ENCODE assay signal across 3 cellular contexts in the genomic region with DNA sequence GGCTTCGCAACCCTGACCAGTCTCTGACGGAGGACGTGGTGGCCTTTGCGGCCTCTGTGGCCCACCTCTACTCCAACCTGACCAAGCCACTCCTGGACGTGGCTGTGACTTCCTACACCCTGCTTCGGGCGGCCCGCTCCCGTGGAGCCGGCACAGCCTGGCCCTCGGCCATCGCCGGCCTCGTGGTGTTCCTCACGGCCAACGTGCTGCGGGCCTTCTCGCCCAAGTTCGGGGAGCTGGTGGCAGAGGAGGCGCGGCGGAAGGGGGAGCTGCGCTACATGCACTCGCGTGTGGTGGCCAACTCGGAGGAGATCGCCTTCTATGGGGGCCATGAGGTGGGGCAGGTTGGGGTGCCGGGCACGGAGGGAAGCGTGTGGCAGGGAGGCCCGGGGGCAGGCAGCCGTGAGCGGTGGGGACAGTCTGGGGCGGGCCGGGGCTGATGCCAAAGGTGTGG.
TF ChIP-seq lines count a peak whose summit lies in the region.

No MANE protein-coding gene starts in this region.

TF ChIP-seq in SK-N-SH, 30 proteins besides CTCF, POLR2A, EP300 and RAD21:
- TF ChIP-seq, protein P1, sequence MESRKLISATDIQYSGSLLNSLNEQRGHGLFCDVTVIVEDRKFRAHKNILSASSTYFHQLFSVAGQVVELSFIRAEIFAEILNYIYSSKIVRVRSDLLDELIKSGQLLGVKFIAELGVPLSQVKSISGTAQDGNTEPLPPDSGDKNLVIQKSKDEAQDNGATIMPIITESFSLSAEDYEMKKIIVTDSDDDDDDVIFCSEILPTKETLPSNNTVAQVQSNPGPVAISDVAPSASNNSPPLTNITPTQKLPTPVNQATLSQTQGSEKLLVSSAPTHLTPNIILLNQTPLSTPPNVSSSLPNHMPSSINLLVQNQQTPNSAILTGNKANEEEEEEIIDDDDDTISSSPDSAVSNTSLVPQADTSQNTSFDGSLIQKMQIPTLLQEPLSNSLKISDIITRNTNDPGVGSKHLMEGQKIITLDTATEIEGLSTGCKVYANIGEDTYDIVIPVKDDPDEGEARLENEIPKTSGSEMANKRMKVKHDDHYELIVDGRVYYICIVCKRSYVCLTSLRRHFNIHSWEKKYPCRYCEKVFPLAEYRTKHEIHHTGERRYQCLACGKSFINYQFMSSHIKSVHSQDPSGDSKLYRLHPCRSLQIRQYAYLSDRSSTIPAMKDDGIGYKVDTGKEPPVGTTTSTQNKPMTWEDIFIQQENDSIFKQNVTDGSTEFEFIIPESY (IDR thresholded peaks at IDR 0.05; ENCODE audit: borderline replicate concordance, low read depth), result no peak
- TF ChIP-seq TAF1 (IDR thresholded peaks at IDR 0.05; ENCODE audit: borderline replicate concordance, low read depth, low read length) (no peak), FOXM1 (IDR thresholded peaks at IDR 0.05; ENCODE audit: low read depth) (no peak), RXRA (IDR thresholded peaks at IDR 0.05; ENCODE audit: borderline replicate concordance, low read depth) (no peak), ELF1 (IDR thresholded peaks at IDR 0.05) (no peak), YY1 (IDR thresholded peaks at IDR 0.05; ENCODE audit: low read depth) (no peak), MEF2A (IDR thresholded peaks at IDR 0.05; ENCODE audit: borderline replicate concordance, low read depth) (no peak), JUND (IDR thresholded peaks at IDR 0.05) (no peak)
- TF ChIP-seq, protein P2, sequence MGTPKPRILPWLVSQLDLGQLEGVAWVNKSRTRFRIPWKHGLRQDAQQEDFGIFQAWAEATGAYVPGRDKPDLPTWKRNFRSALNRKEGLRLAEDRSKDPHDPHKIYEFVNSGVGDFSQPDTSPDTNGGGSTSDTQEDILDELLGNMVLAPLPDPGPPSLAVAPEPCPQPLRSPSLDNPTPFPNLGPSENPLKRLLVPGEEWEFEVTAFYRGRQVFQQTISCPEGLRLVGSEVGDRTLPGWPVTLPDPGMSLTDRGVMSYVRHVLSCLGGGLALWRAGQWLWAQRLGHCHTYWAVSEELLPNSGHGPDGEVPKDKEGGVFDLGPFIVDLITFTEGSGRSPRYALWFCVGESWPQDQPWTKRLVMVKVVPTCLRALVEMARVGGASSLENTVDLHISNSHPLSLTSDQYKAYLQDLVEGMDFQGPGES (IDR thresholded peaks at IDR 0.05; ENCODE audit: low read depth, low read length), result no peak
- TF ChIP-seq, protein P3, sequence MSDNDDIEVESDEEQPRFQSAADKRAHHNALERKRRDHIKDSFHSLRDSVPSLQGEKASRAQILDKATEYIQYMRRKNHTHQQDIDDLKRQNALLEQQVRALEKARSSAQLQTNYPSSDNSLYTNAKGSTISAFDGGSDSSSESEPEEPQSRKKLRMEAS (IDR thresholded peaks at IDR 0.05; ENCODE audit: low read depth), result no peak

TF ChIP-seq in SK-N-SH treated with all-trans-retinoic acid at 6 μM for 48 hours, 23 proteins besides CTCF, POLR2A, EP300 and RAD21:
- no peak for TF ChIP-seq PPARA (CRISPR knock-in tag; IDR thresholded peaks at IDR 0.05; ENCODE audit: borderline replicate concordance)
TF ChIP-seq in SK-N-SH treated with all-trans-retinoic acid at 6 μM for 48 hours: peak in this region for 0.

TF ChIP-seq in HepG2, 621 proteins besides CTCF, POLR2A, EP300 and RAD21 (continues in another document):
- TF ChIP-seq ZNF230 (CRISPR knock-in tag; IDR thresholded peaks at IDR 0.05) (no peak), SPEN (CRISPR knock-in tag; IDR thresholded peaks at IDR 0.05; ENCODE audit: low read depth) (no peak), ZFYVE20 (CRISPR knock-in tag; IDR thresholded peaks at IDR 0.05; ENCODE audit: borderline replicate concordance, low read depth) (0 out of 2 replicates have a peak, but pooled peaks have one; percentile 45), PLRG1 (conservative IDR thresholded peaks at IDR 0.05) (no peak), CBX5 (CRISPR knock-in tag; IDR thresholded peaks at IDR 0.05; ENCODE audit: borderline replicate concordance) (no peak), ZNF549 (CRISPR knock-in tag; IDR thresholded peaks at IDR 0.05) (no peak), FOSL1 (CRISPR knock-in tag; IDR thresholded peaks at IDR 0.05; ENCODE audit: borderline replicate concordance) (no peak), ZFP62 (CRISPR knock-in tag; IDR thresholded peaks at IDR 0.05) (no peak), KLF11 (CRISPR knock-in tag; IDR thresholded peaks at IDR 0.05) (no peak), SYNCRIP (IDR thresholded peaks at IDR 0.05; ENCODE audit: insufficient read depth, low read depth, low read length) (no peak), EHMT2 (IDR thresholded peaks at IDR 0.05; ENCODE audit: borderline replicate concordance, low read depth, low read length) (no peak), IRX3 (CRISPR knock-in tag; IDR thresholded peaks at IDR 0.05; ENCODE audit: borderline replicate concordance, low read depth) (no peak), MED1 (CRISPR knock-in tag; IDR thresholded peaks at IDR 0.05) (no peak), YEATS2 (CRISPR knock-in tag; IDR thresholded peaks at IDR 0.05; ENCODE audit: borderline replicate concordance) (no peak), ZNF329 (CRISPR knock-in tag; IDR thresholded peaks at IDR 0.05; ENCODE audit: low read depth) (no peak), ZNF317 (CRISPR knock-in tag; IDR thresholded peaks at IDR 0.05) (no peak), ZNF264 (CRISPR knock-in tag; IDR thresholded peaks at IDR 0.05) (no peak), HOXD1 (CRISPR knock-in tag; IDR thresholded peaks at IDR 0.05) (no peak), MAZ (IDR thresholded peaks at IDR 0.05; ENCODE audit: borderline replicate concordance, low read depth, low read length) (no peak), MAZ (CRISPR knock-in tag; IDR thresholded peaks at IDR 0.05; ENCODE audit: low read depth) (0 out of 2 replicates have a peak, but pooled peaks have one; percentile 12), BORCS8-MEF2B (CRISPR knock-in tag; IDR thresholded peaks at IDR 0.05) (no peak), PTBP1 (IDR thresholded peaks at IDR 0.05; ENCODE audit: low read depth, low read length, poor library complexity, severe bottlenecking) (no peak), ZFP82 (CRISPR knock-in tag; IDR thresholded peaks at IDR 0.05; ENCODE audit: borderline replicate concordance) (0 out of 2 replicates have a peak, but pooled peaks have one; percentile 2)
- TF ChIP-seq, protein P4, sequence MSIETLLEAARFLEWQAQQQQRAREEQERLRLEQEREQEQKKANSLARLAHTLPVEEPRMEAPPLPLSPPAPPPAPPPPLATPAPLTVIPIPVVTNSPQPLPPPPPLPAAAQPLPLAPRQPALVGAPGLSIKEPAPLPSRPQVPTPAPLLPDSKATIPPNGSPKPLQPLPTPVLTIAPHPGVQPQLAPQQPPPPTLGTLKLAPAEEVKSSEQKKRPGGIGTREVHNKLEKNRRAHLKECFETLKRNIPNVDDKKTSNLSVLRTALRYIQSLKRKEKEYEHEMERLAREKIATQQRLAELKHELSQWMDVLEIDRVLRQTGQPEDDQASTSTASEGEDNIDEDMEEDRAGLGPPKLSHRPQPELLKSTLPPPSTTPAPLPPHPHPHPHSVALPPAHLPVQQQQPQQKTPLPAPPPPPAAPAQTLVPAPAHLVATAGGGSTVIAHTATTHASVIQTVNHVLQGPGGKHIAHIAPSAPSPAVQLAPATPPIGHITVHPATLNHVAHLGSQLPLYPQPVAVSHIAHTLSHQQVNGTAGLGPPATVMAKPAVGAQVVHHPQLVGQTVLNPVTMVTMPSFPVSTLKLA (IDR thresholded peaks at IDR 0.05), result peak; percentile 50
- TF ChIP-seq, protein P5, sequence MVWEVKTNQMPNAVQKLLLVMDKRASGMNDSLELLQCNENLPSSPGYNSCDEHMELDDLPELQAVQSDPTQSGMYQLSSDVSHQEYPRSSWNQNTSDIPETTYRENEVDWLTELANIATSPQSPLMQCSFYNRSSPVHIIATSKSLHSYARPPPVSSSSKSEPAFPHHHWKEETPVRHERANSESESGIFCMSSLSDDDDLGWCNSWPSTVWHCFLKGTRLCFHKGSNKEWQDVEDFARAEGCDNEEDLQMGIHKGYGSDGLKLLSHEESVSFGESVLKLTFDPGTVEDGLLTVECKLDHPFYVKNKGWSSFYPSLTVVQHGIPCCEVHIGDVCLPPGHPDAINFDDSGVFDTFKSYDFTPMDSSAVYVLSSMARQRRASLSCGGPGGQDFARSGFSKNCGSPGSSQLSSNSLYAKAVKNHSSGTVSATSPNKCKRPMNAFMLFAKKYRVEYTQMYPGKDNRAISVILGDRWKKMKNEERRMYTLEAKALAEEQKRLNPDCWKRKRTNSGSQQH (CRISPR knock-in tag; IDR thresholded peaks at IDR 0.05; ENCODE audit: low read depth), result 0 out of 2 replicates have a peak, but pooled peaks have one; percentile 10
- TF ChIP-seq, protein P6, sequence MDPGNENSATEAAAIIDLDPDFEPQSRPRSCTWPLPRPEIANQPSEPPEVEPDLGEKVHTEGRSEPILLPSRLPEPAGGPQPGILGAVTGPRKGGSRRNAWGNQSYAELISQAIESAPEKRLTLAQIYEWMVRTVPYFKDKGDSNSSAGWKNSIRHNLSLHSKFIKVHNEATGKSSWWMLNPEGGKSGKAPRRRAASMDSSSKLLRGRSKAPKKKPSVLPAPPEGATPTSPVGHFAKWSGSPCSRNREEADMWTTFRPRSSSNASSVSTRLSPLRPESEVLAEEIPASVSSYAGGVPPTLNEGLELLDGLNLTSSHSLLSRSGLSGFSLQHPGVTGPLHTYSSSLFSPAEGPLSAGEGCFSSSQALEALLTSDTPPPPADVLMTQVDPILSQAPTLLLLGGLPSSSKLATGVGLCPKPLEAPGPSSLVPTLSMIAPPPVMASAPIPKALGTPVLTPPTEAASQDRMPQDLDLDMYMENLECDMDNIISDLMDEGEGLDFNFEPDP (CRISPR knock-in tag; conservative IDR thresholded peaks at IDR 0.05), result no peak
- TF ChIP-seq, protein P7, sequence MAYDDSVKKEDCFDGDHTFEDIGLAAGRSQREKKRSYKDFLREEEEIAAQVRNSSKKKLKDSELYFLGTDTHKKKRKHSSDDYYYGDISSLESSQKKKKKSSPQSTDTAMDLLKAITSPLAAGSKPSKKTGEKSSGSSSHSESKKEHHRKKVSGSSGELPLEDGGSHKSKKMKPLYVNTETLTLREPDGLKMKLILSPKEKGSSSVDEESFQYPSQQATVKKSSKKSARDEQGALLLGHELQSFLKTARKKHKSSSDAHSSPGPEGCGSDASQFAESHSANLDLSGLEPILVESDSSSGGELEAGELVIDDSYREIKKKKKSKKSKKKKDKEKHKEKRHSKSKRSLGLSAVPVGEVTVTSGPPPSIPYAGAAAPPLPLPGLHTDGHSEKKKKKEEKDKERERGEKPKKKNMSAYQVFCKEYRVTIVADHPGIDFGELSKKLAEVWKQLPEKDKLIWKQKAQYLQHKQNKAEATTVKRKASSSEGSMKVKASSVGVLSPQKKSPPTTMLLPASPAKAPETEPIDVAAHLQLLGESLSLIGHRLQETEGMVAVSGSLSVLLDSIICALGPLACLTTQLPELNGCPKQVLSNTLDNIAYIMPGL (CRISPR knock-in tag; IDR thresholded peaks at IDR 0.05; ENCODE audit: borderline replicate concordance in 1 of 2, low read depth in 1 of 2), result 0 out of 4 replicates have a peak, but pooled peaks of 1 of the 2 experiments have one; percentile 3
- TF ChIP-seq, protein P8, sequence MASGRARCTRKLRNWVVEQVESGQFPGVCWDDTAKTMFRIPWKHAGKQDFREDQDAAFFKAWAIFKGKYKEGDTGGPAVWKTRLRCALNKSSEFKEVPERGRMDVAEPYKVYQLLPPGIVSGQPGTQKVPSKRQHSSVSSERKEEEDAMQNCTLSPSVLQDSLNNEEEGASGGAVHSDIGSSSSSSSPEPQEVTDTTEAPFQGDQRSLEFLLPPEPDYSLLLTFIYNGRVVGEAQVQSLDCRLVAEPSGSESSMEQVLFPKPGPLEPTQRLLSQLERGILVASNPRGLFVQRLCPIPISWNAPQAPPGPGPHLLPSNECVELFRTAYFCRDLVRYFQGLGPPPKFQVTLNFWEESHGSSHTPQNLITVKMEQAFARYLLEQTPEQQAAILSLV (CRISPR knock-in tag; IDR thresholded peaks at IDR 0.05; ENCODE audit: borderline replicate concordance), result no peak
- TF ChIP-seq, protein P9, sequence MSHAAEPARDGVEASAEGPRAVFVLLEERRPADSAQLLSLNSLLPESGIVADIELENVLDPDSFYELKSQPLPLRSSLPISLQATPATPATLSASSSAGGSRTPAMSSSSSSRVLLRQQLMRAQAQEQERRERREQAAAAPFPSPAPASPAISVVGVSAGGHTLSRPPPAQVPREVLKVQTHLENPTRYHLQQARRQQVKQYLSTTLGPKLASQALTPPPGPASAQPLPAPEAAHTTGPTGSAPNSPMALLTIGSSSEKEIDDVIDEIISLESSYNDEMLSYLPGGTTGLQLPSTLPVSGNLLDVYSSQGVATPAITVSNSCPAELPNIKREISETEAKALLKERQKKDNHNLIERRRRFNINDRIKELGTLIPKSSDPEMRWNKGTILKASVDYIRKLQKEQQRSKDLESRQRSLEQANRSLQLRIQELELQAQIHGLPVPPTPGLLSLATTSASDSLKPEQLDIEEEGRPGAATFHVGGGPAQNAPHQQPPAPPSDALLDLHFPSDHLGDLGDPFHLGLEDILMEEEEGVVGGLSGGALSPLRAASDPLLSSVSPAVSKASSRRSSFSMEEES (CRISPR knock-in tag; IDR thresholded peaks at IDR 0.05), result no peak
- TF ChIP-seq, protein P10, sequence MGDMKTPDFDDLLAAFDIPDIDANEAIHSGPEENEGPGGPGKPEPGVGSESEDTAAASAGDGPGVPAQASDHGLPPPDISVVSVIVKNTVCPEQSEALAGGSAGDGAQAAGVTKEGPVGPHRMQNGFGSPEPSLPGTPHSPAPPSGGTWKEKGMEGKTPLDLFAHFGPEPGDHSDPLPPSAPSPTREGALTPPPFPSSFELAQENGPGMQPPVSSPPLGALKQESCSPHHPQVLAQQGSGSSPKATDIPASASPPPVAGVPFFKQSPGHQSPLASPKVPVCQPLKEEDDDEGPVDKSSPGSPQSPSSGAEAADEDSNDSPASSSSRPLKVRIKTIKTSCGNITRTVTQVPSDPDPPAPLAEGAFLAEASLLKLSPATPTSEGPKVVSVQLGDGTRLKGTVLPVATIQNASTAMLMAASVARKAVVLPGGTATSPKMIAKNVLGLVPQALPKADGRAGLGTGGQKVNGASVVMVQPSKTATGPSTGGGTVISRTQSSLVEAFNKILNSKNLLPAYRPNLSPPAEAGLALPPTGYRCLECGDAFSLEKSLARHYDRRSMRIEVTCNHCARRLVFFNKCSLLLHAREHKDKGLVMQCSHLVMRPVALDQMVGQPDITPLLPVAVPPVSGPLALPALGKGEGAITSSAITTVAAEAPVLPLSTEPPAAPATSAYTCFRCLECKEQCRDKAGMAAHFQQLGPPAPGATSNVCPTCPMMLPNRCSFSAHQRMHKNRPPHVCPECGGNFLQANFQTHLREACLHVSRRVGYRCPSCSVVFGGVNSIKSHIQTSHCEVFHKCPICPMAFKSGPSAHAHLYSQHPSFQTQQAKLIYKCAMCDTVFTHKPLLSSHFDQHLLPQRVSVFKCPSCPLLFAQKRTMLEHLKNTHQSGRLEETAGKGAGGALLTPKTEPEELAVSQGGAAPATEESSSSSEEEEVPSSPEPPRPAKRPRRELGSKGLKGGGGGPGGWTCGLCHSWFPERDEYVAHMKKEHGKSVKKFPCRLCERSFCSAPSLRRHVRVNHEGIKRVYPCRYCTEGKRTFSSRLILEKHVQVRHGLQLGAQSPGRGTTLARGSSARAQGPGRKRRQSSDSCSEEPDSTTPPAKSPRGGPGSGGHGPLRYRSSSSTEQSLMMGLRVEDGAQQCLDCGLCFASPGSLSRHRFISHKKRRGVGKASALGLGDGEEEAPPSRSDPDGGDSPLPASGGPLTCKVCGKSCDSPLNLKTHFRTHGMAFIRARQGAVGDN (CRISPR knock-in tag; IDR thresholded peaks at IDR 0.05), result peak; percentile 5; the same call in 1 of the 2 replicates
